37 cellular contexts compared by ENCODE assay signal in the genomic region with DNA sequence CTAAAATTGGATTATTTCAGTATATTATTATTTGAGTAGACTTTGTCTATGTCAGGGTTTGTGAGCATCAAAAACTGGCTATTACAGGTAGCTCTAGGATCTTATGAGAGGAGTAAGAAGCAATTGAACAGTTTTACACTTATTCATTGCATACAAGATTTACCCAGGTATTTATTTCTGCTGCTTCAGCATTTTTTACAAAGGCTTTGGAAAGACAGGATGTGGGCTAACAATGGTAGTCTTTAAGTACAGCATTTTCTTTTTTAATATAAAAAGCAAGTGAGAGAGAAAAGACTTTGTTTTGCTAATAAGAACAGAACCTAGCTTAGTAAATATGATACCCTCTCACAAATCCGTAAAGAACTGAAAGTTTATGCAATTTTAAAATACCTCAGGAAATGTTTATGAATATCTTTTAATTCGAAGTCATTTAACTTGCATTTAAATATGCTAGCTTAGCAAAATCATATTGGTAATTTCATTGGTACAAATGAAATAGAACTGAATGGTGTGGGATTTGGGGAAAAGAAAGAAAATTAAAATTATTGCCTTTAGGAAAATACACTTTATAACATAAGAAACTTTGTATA. TPM values are rescaled to one million over a fixed set of nuclear protein-coding genes. Genes with fewer than 3 reads are reported as not detected.
"Had no signal": no experiment of that assay in that cellular context is flagged by ENCODE, and none has a peak within 500 bp of the region (broad histone marks: within the 10 kb centered on the region; RNA-seq: fewer than 3 reads in every experiment).

No MANE protein-coding gene starts in this region.

- H3K27ac ChIP-seq: ascending aorta, cardiac muscle cell, colonic mucosa, dorsolateral prefrontal cortex, foreskin keratinocyte, heart left ventricle, left lung, lower lobe of right lung, neural progenitor cell, parathyroid adenoma, psoas muscle, uterus, WERI-Rb-1 had no signal

- H3K27me3 ChIP-seq: ascending aorta, cardiac muscle cell, colonic mucosa, dorsolateral prefrontal cortex, foreskin keratinocyte, heart left ventricle, left lung, neural progenitor cell, uterus had no signal

- ATAC-seq: esophagus mucosa; foreskin keratinocyte; heart left ventricle; left lung; lower lobe of right lung; natural killer cell; psoas muscle; stimulated activated memory B cell treated with anti-CD40 and anti-IgM and Interleukin-4, amounts not matched to agents 10 μg/mL and 1 μg/mL and 100 μg/mL, for 72 hours; stimulated activated naive CD8-positive, alpha-beta T cell treated with anti-CD3 and anti-CD28 coated beads, Interleukin-15, amount 100 ng/mL, for 72 hours had no signal

- H3K4me2 ChIP-seq: neural progenitor cell, smooth muscle cell had no signal

- H3K9ac ChIP-seq: neural progenitor cell, parathyroid adenoma had no signal

- H2AFZ ChIP-seq: neural progenitor cell, parathyroid adenoma had no signal

- H3K4me1 ChIP-seq: ascending aorta, colonic mucosa, foreskin keratinocyte, heart left ventricle, left lung, lower lobe of right lung, neural progenitor cell, parathyroid adenoma, psoas muscle, uterus had no signal

- DNase-seq: activated CD4-positive, alpha-beta memory T cell treated with anti-CD3 and anti-CD28 coated beads, Interleukin-2, amount 10 ng/mL, durations not matched to agents 7 days and 5 days; activated CD4-positive, alpha-beta T cell treated with anti-CD3 and anti-CD28 coated beads, Interleukin-2, amount 10 ng/mL, durations not matched to agents 7 days and 5 days; activated CD4-positive, CD25-positive, alpha-beta regulatory T cell treated with anti-CD3 and anti-CD28 coated beads, Interleukin-2, amount 50 U/mL, for 72 hours; activated CD8-positive, alpha-beta memory T cell treated with anti-CD3 and anti-CD28 coated beads, Interleukin-2, amount 50 U/mL, for 48 hours; activated gamma-delta T cell; activated naive CD4-positive, alpha-beta T cell treated with anti-CD3 and anti-CD28 coated beads, Interleukin-2, amount 10 ng/mL, durations not matched to agents 7 days and 5 days; activated naive CD8-positive, alpha-beta T cell treated with anti-CD3 and anti-CD28 coated beads, Interleukin-2, amount 10 ng/mL, durations not matched to agents 7 days and 5 days; activated T-cell treated with anti-CD3 and anti-CD28 coated beads, Interleukin-2, amount 50 U/mL, for 24 hours; cerebellar nuclear complex; colonic mucosa; dorsolateral prefrontal cortex; foreskin keratinocyte; heart left ventricle; hypothalamus; kidney glomerular epithelial cell; left lung; lower lobe of right lung; mesenchymal stem cell; natural killer cell; occipital lobe; psoas muscle; stimulated activated CD4-positive, alpha-beta T cell treated with anti-CD3 and anti-CD28 coated beads, Interleukin-1b, Interleukin-23, amount 100 ng/mL, for 48 hours; stimulated activated CD4-positive, alpha-beta T cell treated with anti-CD3 and anti-CD28 coated beads, Interleukin-4, amount 100 ng/mL, for 4 hours; stimulated activated CD8-positive, alpha-beta memory T cell treated with anti-CD3 and anti-CD28 coated beads, Interleukin-4, amount 100 ng/mL, for 48 hours; stimulated activated naive CD8-positive, alpha-beta T cell treated with anti-CD3 and anti-CD28 coated beads, Interleukin-15, amount 100 ng/mL, for 72 hours; substantia nigra; uterus; WERI-Rb-1 had no signal

- H3K79me2 ChIP-seq: parathyroid adenoma had no signal

- H3K4me3 ChIP-seq: ascending aorta, cardiac muscle cell, colonic mucosa, dorsolateral prefrontal cortex, heart left ventricle, left lung, lower lobe of right lung, neural progenitor cell, psoas muscle, smooth muscle cell, uterus had no signal

- H3K36me3 Mint-ChIP-seq: activated naive CD4-positive, alpha-beta T cell treated with anti-CD3 and anti-CD28 coated beads, Interleukin-2, amount 10 ng/mL, durations not matched to agents 7 days and 5 days; activated naive CD8-positive, alpha-beta T cell treated with anti-CD3 and anti-CD28 coated beads, Interleukin-2, amount 10 ng/mL, durations not matched to agents 7 days and 5 days; brain; natural killer cell; neural progenitor cell; stimulated activated memory B cell treated with anti-CD40 and anti-IgM and Interleukin-4, amounts not matched to agents 10 μg/mL and 1 μg/mL and 100 μg/mL, for 72 hours; type B pancreatic cell had no signal

- H3K36me3 ChIP-seq: ascending aorta, cardiac muscle cell, colonic mucosa, heart left ventricle, left lung, lower lobe of right lung, neural progenitor cell, uterus, WERI-Rb-1 had no signal

- H3K27ac Mint-ChIP-seq: activated CD4-positive, alpha-beta memory T cell treated with anti-CD3 and anti-CD28 coated beads, Interleukin-2, amount 10 ng/mL, durations not matched to agents 7 days and 5 days; activated CD4-positive, alpha-beta T cell treated with anti-CD3 and anti-CD28 coated beads, Interleukin-2, amount 10 ng/mL, durations not matched to agents 7 days and 5 days; activated naive CD4-positive, alpha-beta T cell treated with anti-CD3 and anti-CD28 coated beads, Interleukin-2, amount 10 ng/mL, durations not matched to agents 7 days and 5 days; activated naive CD8-positive, alpha-beta T cell treated with anti-CD3 and anti-CD28 coated beads, Interleukin-2, amount 10 ng/mL, durations not matched to agents 7 days and 5 days; activated T-cell treated with anti-CD3 and anti-CD28 coated beads, Interleukin-2, amount 50 U/mL, for 24 hours; brain; natural killer cell; neural progenitor cell; stimulated activated memory B cell treated with anti-CD40 and anti-IgM and Interleukin-4, amounts not matched to agents 10 μg/mL and 1 μg/mL and 100 μg/mL, for 72 hours; stimulated activated naive CD8-positive, alpha-beta T cell treated with anti-CD3 and anti-CD28 coated beads, Interleukin-15, amount 100 ng/mL, for 72 hours; type B pancreatic cell had no signal

- H3K4me1 Mint-ChIP-seq: activated CD4-positive, alpha-beta memory T cell treated with anti-CD3 and anti-CD28 coated beads, Interleukin-2, amount 10 ng/mL, durations not matched to agents 7 days and 5 days; activated CD4-positive, alpha-beta T cell treated with anti-CD3 and anti-CD28 coated beads, Interleukin-2, amount 10 ng/mL, durations not matched to agents 7 days and 5 days; activated naive CD4-positive, alpha-beta T cell treated with anti-CD3 and anti-CD28 coated beads, Interleukin-2, amount 10 ng/mL, durations not matched to agents 7 days and 5 days; activated naive CD8-positive, alpha-beta T cell treated with anti-CD3 and anti-CD28 coated beads, Interleukin-2, amount 10 ng/mL, durations not matched to agents 7 days and 5 days; brain; natural killer cell; neural progenitor cell; stimulated activated memory B cell treated with anti-CD40 and anti-IgM and Interleukin-4, amounts not matched to agents 10 μg/mL and 1 μg/mL and 100 μg/mL, for 72 hours; stimulated activated naive CD8-positive, alpha-beta T cell treated with anti-CD3 and anti-CD28 coated beads, Interleukin-15, amount 100 ng/mL, for 72 hours had no signal

- H3K4me3 Mint-ChIP-seq: activated CD4-positive, alpha-beta memory T cell treated with anti-CD3 and anti-CD28 coated beads, Interleukin-2, amount 10 ng/mL, durations not matched to agents 7 days and 5 days; activated CD4-positive, alpha-beta T cell treated with anti-CD3 and anti-CD28 coated beads, Interleukin-2, amount 10 ng/mL, durations not matched to agents 7 days and 5 days; activated naive CD4-positive, alpha-beta T cell treated with anti-CD3 and anti-CD28 coated beads, Interleukin-2, amount 10 ng/mL, durations not matched to agents 7 days and 5 days; activated naive CD8-positive, alpha-beta T cell treated with anti-CD3 and anti-CD28 coated beads, Interleukin-2, amount 10 ng/mL, durations not matched to agents 7 days and 5 days; activated T-cell treated with anti-CD3 and anti-CD28 coated beads, Interleukin-2, amount 50 U/mL, for 24 hours; brain; natural killer cell; neural progenitor cell; stimulated activated memory B cell treated with anti-CD40 and anti-IgM and Interleukin-4, amounts not matched to agents 10 μg/mL and 1 μg/mL and 100 μg/mL, for 72 hours; stimulated activated naive CD8-positive, alpha-beta T cell treated with anti-CD3 and anti-CD28 coated beads, Interleukin-15, amount 100 ng/mL, for 72 hours; type B pancreatic cell had no signal

- H3K9me3 Mint-ChIP-seq: activated CD4-positive, alpha-beta memory T cell treated with anti-CD3 and anti-CD28 coated beads, Interleukin-2, amount 10 ng/mL, durations not matched to agents 7 days and 5 days; activated CD4-positive, alpha-beta T cell treated with anti-CD3 and anti-CD28 coated beads, Interleukin-2, amount 10 ng/mL, durations not matched to agents 7 days and 5 days; activated naive CD4-positive, alpha-beta T cell treated with anti-CD3 and anti-CD28 coated beads, Interleukin-2, amount 10 ng/mL, durations not matched to agents 7 days and 5 days; activated naive CD8-positive, alpha-beta T cell treated with anti-CD3 and anti-CD28 coated beads, Interleukin-2, amount 10 ng/mL, durations not matched to agents 7 days and 5 days; activated T-cell treated with anti-CD3 and anti-CD28 coated beads, Interleukin-2, amount 50 U/mL, for 24 hours; brain; neural progenitor cell; stimulated activated memory B cell treated with anti-CD40 and anti-IgM and Interleukin-4, amounts not matched to agents 10 μg/mL and 1 μg/mL and 100 μg/mL, for 72 hours; stimulated activated naive CD8-positive, alpha-beta T cell treated with anti-CD3 and anti-CD28 coated beads, Interleukin-15, amount 100 ng/mL, for 72 hours; type B pancreatic cell had no signal

- H3K27me3 Mint-ChIP-seq: activated CD4-positive, alpha-beta memory T cell treated with anti-CD3 and anti-CD28 coated beads, Interleukin-2, amount 10 ng/mL, durations not matched to agents 7 days and 5 days; activated CD4-positive, alpha-beta T cell treated with anti-CD3 and anti-CD28 coated beads, Interleukin-2, amount 10 ng/mL, durations not matched to agents 7 days and 5 days; activated naive CD4-positive, alpha-beta T cell treated with anti-CD3 and anti-CD28 coated beads, Interleukin-2, amount 10 ng/mL, durations not matched to agents 7 days and 5 days; activated naive CD8-positive, alpha-beta T cell treated with anti-CD3 and anti-CD28 coated beads, Interleukin-2, amount 10 ng/mL, durations not matched to agents 7 days and 5 days; activated T-cell treated with anti-CD3 and anti-CD28 coated beads, Interleukin-2, amount 50 U/mL, for 24 hours; brain; stimulated activated memory B cell treated with anti-CD40 and anti-IgM and Interleukin-4, amounts not matched to agents 10 μg/mL and 1 μg/mL and 100 μg/mL, for 72 hours; stimulated activated naive CD8-positive, alpha-beta T cell treated with anti-CD3 and anti-CD28 coated beads, Interleukin-15, amount 100 ng/mL, for 72 hours; type B pancreatic cell had no signal

- H3K9me3 ChIP-seq: ascending aorta, colonic mucosa, left lung, lower lobe of right lung, psoas muscle, uterus had no signal

RNA-seq across cellular contexts. Expression of gene RGS18, which starts 32.1 kb away (rescaled TPM):
- total RNA-seq: cardiac muscle cell, smooth muscle cell had no signal
- polyA plus RNA-seq: cardiac muscle cell, smooth muscle cell had no signal
